Comparison of ENCODE assay signal across 2 cellular contexts in the genomic region with DNA sequence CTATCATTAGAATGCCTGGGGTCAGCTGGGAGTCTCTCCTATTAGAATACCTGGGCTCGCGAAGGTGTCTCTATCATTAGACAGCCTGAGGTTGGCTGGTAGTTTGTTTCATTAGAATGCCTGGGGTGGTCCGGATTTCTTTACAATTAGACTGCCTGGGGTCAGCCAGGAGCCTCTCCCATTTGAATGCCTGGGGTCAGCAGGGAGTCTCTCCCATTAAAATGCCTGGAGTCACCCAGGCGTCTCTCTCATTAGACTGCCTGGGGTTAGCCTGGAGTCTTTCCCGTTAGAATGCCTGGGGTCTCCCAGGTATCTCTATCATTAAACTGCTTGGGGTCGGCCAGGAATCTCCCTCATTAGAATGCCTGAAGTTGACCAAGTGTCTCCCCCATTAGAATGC.
TF ChIP-seq lines count a peak whose summit lies in the region.

No MANE protein-coding gene starts in this region.

TF ChIP-seq in GM23338, 12 proteins besides CTCF, POLR2A, EP300 and RAD21 (continued from another document):
- TF ChIP-seq EZH2 (IDR thresholded peaks at IDR 0.05; ENCODE audit: low read depth, unreplicated experiment), result no peak
- TF ChIP-seq JUNB (IDR thresholded peaks at IDR 0.05; ENCODE audit: unreplicated experiment), result no peak
- TF ChIP-seq, protein P1, sequence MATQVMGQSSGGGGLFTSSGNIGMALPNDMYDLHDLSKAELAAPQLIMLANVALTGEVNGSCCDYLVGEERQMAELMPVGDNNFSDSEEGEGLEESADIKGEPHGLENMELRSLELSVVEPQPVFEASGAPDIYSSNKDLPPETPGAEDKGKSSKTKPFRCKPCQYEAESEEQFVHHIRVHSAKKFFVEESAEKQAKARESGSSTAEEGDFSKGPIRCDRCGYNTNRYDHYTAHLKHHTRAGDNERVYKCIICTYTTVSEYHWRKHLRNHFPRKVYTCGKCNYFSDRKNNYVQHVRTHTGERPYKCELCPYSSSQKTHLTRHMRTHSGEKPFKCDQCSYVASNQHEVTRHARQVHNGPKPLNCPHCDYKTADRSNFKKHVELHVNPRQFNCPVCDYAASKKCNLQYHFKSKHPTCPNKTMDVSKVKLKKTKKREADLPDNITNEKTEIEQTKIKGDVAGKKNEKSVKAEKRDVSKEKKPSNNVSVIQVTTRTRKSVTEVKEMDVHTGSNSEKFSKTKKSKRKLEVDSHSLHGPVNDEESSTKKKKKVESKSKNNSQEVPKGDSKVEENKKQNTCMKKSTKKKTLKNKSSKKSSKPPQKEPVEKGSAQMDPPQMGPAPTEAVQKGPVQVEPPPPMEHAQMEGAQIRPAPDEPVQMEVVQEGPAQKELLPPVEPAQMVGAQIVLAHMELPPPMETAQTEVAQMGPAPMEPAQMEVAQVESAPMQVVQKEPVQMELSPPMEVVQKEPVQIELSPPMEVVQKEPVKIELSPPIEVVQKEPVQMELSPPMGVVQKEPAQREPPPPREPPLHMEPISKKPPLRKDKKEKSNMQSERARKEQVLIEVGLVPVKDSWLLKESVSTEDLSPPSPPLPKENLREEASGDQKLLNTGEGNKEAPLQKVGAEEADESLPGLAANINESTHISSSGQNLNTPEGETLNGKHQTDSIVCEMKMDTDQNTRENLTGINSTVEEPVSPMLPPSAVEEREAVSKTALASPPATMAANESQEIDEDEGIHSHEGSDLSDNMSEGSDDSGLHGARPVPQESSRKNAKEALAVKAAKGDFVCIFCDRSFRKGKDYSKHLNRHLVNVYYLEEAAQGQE (IDR thresholded peaks at IDR 0.05; ENCODE audit: unreplicated experiment), result no peak
- TF ChIP-seq EZH2phosphoT487 (IDR thresholded peaks at IDR 0.05; ENCODE audit: unreplicated experiment), result no peak
- TF ChIP-seq, protein P2, sequence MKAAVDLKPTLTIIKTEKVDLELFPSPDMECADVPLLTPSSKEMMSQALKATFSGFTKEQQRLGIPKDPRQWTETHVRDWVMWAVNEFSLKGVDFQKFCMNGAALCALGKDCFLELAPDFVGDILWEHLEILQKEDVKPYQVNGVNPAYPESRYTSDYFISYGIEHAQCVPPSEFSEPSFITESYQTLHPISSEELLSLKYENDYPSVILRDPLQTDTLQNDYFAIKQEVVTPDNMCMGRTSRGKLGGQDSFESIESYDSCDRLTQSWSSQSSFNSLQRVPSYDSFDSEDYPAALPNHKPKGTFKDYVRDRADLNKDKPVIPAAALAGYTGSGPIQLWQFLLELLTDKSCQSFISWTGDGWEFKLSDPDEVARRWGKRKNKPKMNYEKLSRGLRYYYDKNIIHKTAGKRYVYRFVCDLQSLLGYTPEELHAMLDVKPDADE (IDR thresholded peaks at IDR 0.05), result no peak
- no peak for TF ChIP-seq STAT1 (IDR thresholded peaks at IDR 0.05; ENCODE audit: unreplicated experiment)
- TF ChIP-seq POLR2AphosphoS5 (IDR thresholded peaks at IDR 0.05; ENCODE audit: low read depth), result no peak
- TF ChIP-seq, protein P3, sequence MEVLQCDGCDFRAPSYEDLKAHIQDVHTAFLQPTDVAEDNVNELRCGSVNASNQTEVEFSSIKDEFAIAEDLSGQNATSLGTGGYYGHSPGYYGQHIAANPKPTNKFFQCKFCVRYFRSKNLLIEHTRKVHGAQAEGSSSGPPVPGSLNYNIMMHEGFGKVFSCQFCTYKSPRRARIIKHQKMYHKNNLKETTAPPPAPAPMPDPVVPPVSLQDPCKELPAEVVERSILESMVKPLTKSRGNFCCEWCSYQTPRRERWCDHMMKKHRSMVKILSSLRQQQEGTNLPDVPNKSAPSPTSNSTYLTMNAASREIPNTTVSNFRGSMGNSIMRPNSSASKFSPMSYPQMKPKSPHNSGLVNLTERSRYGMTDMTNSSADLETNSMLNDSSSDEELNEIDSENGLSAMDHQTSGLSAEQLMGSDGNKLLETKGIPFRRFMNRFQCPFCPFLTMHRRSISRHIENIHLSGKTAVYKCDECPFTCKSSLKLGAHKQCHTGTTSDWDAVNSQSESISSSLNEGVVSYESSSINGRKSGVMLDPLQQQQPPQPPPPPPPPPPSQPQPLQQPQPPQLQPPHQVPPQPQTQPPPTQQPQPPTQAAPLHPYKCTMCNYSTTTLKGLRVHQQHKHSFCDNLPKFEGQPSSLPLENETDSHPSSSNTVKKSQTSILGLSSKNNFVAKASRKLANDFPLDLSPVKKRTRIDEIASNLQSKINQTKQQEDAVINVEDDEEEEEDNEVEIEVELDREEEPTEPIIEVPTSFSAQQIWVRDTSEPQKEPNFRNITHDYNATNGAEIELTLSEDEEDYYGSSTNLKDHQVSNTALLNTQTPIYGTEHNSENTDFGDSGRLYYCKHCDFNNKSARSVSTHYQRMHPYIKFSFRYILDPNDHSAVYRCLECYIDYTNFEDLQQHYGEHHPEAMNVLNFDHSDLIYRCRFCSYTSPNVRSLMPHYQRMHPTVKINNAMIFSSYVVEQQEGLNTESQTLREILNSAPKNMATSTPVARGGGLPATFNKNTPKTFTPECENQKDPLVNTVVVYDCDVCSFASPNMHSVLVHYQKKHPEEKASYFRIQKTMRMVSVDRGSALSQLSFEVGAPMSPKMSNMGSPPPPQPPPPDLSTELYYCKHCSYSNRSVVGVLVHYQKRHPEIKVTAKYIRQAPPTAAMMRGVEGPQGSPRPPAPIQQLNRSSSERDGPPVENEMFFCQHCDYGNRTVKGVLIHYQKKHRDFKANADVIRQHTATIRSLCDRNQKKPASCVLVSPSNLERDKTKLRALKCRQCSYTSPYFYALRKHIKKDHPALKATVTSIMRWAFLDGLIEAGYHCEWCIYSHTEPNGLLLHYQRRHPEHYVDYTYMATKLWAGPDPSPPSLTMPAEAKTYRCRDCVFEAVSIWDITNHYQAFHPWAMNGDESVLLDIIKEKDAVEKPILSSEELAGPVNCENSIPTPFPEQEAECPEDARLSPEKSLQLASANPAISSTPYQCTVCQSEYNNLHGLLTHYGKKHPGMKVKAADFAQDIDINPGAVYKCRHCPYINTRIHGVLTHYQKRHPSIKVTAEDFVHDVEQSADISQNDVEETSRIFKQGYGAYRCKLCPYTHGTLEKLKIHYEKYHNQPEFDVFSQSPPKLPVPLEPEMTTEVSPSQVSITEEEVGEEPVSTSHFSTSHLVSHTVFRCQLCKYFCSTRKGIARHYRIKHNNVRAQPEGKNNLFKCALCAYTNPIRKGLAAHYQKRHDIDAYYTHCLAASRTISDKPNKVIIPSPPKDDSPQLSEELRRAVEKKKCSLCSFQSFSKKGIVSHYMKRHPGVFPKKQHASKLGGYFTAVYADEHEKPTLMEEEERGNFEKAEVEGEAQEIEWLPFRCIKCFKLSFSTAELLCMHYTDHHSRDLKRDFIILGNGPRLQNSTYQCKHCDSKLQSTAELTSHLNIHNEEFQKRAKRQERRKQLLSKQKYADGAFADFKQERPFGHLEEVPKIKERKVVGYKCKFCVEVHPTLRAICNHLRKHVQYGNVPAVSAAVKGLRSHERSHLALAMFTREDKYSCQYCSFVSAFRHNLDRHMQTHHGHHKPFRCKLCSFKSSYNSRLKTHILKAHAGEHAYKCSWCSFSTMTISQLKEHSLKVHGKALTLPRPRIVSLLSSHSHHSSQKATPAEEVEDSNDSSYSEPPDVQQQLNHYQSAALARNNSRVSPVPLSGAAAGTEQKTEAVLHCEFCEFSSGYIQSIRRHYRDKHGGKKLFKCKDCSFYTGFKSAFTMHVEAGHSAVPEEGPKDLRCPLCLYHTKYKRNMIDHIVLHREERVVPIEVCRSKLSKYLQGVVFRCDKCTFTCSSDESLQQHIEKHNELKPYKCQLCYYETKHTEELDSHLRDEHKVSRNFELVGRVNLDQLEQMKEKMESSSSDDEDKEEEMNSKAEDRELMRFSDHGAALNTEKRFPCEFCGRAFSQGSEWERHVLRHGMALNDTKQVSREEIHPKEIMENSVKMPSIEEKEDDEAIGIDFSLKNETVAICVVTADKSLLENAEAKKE (CRISPR knock-in tag; IDR thresholded peaks at IDR 0.05), result no peak
- no peak for TF ChIP-seq ZNF114 (CRISPR knock-in tag; IDR thresholded peaks at IDR 0.05)

TF ChIP-seq in H1, 55 proteins besides CTCF, POLR2A, EP300 and RAD21:
- TF ChIP-seq TCF12 (IDR thresholded peaks at IDR 0.05; ENCODE audit: low read depth, low read length) (0 out of 2 replicates have a peak, but pooled peaks have one; percentile 13), TAF1 (IDR thresholded peaks at IDR 0.05; ENCODE audit: low read depth, low read length) (no peak)
